In genomic region chr5:59629561-59629960, GRCh38 we compare ENCODE assay signal across 9 cellular contexts.
"Had no signal": no experiment of that assay in that cellular context is flagged by ENCODE, and none has a peak within 500 bp of the region (broad histone marks: within the 10 kb centered on the region; RNA-seq: fewer than 3 reads in every experiment).

No MANE protein-coding gene starts in this region.

- ATAC-seq: GM23338, HCT116 had no signal

- H3K36me3 ChIP-seq: HAP-1 had no signal

- H3K27ac ChIP-seq: GM23248 had no signal

- H3K27ac Mint-ChIP-seq: GM23338, H9, HFFc6 had no signal

- H3K4me2 ChIP-seq: GM23338 had no signal

- H2AFZ ChIP-seq: GM23248, GM23338 had no signal

- H3K4me3 Mint-ChIP-seq: GM23338, H9, HFFc6 had no signal

- H3K9me3 ChIP-seq: HAP-1 had no signal

- H3K4me1 Mint-ChIP-seq: GM23338, H9 had no signal

- DNase-seq: GM23248, GOT3, H7, H9, HCEC 1CT, HFFc6 had no signal

- H3K4me3 ChIP-seq: GM23248, GM23338, HAP-1 had no signal

- H3K9ac ChIP-seq: GM23248 had no signal

- H3K4me1 ChIP-seq: HAP-1 had no signal
